Comparison of ENCODE assay signal across 10 cellular contexts in genomic region chr7:132393789-132394261, GRCh38.
DNase-seq lines count a peak whose midpoint lies in the region; ATAC-seq and TF ChIP-seq lines count a peak whose summit lies in the region.
"Had no signal": no experiment of that assay in that cellular context is flagged by ENCODE, and none has a peak within 500 bp of the region (broad histone marks: within the 10 kb centered on the region; RNA-seq: fewer than 3 reads in every experiment).

No MANE protein-coding gene starts in this region.

- no peak overlapping the region for H3K4me3 Mint-ChIP-seq in stimulated activated naive CD8-positive, alpha-beta T cell treated with anti-CD3 and anti-CD28 coated beads, Interleukin-15, amount 100 ng/mL, for 72 hours
- no peak overlapping the region for H3K4me3 Mint-ChIP-seq in natural killer cell

- H3K36me3 ChIP-seq in aorta (ENCODE audit: control insufficient read depth in 1 of 2, insufficient read depth in 2 of 2, low read length in 1 of 2), result no peaks in the 10 kb centered on the region

- H3K27me3 ChIP-seq in aorta (ENCODE audit: control insufficient read depth in 1 of 2, insufficient read depth in 2 of 2, low read length in 1 of 2), result no peaks in the 10 kb centered on the region

- H3K27me3 Mint-ChIP-seq in stimulated activated naive CD8-positive, alpha-beta T cell treated with anti-CD3 and anti-CD28 coated beads, Interleukin-15, amount 100 ng/mL, for 72 hours, result no peaks in the 10 kb centered on the region
- H3K27me3 Mint-ChIP-seq in natural killer cell (ENCODE audit: low read depth in 2 of 2), result peaks cover 11 to 17% of the 10 kb centered on the region in 2 donors

- no peaks in the 10 kb centered on the region for H3K9me3 Mint-ChIP-seq in stimulated activated naive CD8-positive, alpha-beta T cell treated with anti-CD3 and anti-CD28 coated beads, Interleukin-15, amount 100 ng/mL, for 72 hours
- no peaks in the 10 kb centered on the region for H3K9me3 Mint-ChIP-seq in natural killer cell

- no peaks in the 10 kb centered on the region for H3K9me3 ChIP-seq in aorta (ENCODE audit: control insufficient read depth, low read length)

- peak overlapping the region in 1 of 2 donors; percentile 0 for H3K27ac Mint-ChIP-seq in stimulated activated naive CD8-positive, alpha-beta T cell treated with anti-CD3 and anti-CD28 coated beads, Interleukin-15, amount 100 ng/mL, for 72 hours
- peak overlapping the region in 1 of 2 donors; percentile 13 for H3K27ac Mint-ChIP-seq in natural killer cell

- H3K27ac ChIP-seq in aorta (ENCODE audit: low read depth in 1 of 2, low read length in 2 of 2), result no peak overlapping the region

- H3K4me3 ChIP-seq in aorta (ENCODE audit: low read length in 2 of 2), result no peak overlapping the region

- H3K36me3 Mint-ChIP-seq in natural killer cell, result no peaks in the 10 kb centered on the region

- intact Hi-C loops in natural killer cell (cut with micrococcal nuclease) (loop anchor here (1.0 kb wide), 2 partner anchors 76 to 186 kb away; no protein-coding TSS in a partner anchor), aorta (cut with DNase I) (loop anchor here in 1 of 2 donors (5.0 kb wide), 1 partner anchor 77 kb away; no protein-coding TSS in a partner anchor)

- no peak for DNase-seq in stimulated activated naive CD8-positive, alpha-beta T cell treated with anti-CD3 and anti-CD28 coated beads, Interleukin-15, amount 100 ng/mL, for 72 hours
- DNase-seq in stimulated activated naive CD8-positive, alpha-beta T cell treated with anti-CD3 and anti-CD28 coated beads, Interleukin-15, Interleukin-2, amounts not matched to agents 100 U/mL and 50 U/mL, for 24 hours, result no peak
- DNase-seq in fibroblast of peridontal ligament (ENCODE audit: extremely low read depth) (peak; percentile 30), natural killer cell (no peak), aorta (peak in 1 of 2 donors; percentile 65), CD1c-positive myeloid dendritic cell (ENCODE audit: extremely low spot score) (no peak), NOMO-1 (lab: John Stamatoyannopoulos, UW; ENCODE audit: unreplicated experiment in 2 of 2) (no peak)
- DNase-seq: activated effector memory CD4-positive, alpha-beta T cell treated with anti-CD3 and anti-CD28 coated beads, Interleukin-2, amount 50 U/mL, for 16 hours; stimulated activated CD8-positive, alpha-beta memory T cell treated with anti-CD3 and anti-CD28 coated beads, Interleukin-4, amount 100 ng/mL, for 48 hours had no signal

- TF ChIP-seq CTCF in natural killer cell (IDR thresholded peaks at IDR 0.05), result no peak

- ATAC-seq in stimulated activated naive CD8-positive, alpha-beta T cell treated with anti-CD3 and anti-CD28 coated beads, Interleukin-15, amount 100 ng/mL, for 72 hours, result peak; percentile 16
- no peak for ATAC-seq in stimulated activated naive CD8-positive, alpha-beta T cell treated with anti-CD3 and anti-CD28 coated beads, Interleukin-15, Interleukin-2, amounts not matched to agents 100 U/mL and 50 U/mL, for 24 hours
- ATAC-seq in natural killer cell (peak in 2 of 3 donors; percentile 15), aorta (ENCODE audit: low FRiP score) (peak; percentile 76), GM18858 (IDR thresholded peaks at IDR 0.05; ENCODE audit: unreplicated experiment) (no peak)

- peaks cover 9% of the 10 kb centered on the region for H3K4me1 Mint-ChIP-seq in stimulated activated naive CD8-positive, alpha-beta T cell treated with anti-CD3 and anti-CD28 coated beads, Interleukin-15, amount 100 ng/mL, for 72 hours
- peaks cover 23 to 28% of the 10 kb centered on the region in 2 donors for H3K4me1 Mint-ChIP-seq in natural killer cell

- WGBS in aorta, 2 donors, result 26% methylated on average over 9 of the region's 9 CpGs

- H3K4me1 ChIP-seq in aorta (ENCODE audit: control insufficient read depth in 1 of 2, insufficient read depth in 2 of 2, low read length in 2 of 2), result peaks cover 0 to 5% of the 10 kb centered on the region in 2 donors

Comparison
In these comparisons a context has a peak if more than half of its experiments do, and no peak if none do; other contexts are left out.
1. ATAC-seq: peak in stimulated activated naive CD8-positive, alpha-beta T cell treated with anti-CD3 and anti-CD28 coated beads, Interleukin-15, amount 100 ng/mL, for 72 hours (single experiment), natural killer cell (2 of 3) and aorta (single experiment); none in stimulated activated naive CD8-positive, alpha-beta T cell treated with anti-CD3 and anti-CD28 coated beads, Interleukin-15, Interleukin-2, amounts not matched to agents 100 U/mL and 50 U/mL, for 24 hours (single experiment) and GM18858 (single experiment).